8 cellular contexts compared by ENCODE assay signal in the genomic region with DNA sequence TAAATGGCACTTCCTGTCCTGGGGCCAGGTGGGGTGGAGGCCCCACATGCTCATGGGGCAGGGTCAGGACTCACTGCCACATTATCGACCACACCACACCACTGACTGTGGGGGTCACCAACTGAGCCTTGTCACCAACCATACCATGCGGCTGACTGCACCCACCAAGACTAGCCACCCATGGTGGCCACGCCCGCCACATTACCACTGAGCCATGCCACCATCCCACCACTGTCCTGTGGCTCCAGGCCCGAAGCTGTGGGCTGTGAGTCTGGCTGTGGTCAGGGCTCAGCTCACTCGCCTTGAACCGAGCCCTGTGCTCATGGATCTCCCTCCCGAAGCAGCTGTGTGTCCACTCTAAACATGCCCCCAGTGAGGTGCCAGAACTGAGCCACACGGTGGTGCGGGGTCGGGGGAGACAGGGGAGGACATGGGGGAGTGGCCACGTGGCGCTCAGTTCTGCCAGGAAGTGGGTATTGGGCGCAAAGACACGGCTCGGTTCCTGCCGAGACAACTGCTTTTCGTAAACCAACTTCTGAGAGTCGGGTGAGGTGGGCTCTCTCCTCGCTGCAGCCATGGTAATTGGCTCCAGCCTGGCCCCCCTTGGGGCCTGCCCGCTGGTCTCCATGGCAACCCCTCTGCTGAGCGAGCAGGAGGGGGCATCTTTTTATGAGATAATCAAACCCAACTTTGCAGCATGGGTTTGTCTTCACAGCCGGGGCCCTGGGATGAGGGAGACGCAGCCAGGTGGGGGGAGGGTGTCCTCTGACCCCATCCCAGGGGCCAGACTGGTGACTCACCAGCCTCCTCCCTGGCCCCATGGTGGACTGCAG. TPM values are rescaled to one million over a fixed set of nuclear protein-coding genes. Genes with fewer than 3 reads are reported as not detected.
DNase-seq lines count a peak whose midpoint lies in the region; ATAC-seq, FAIRE-seq and TF ChIP-seq lines count a peak whose summit lies in the region.

No MANE protein-coding gene starts in this region.

- H3K4me1 ChIP-seq in IMR-90 (ENCODE audit: control insufficient read depth, insufficient read depth, low read length), result peaks cover 5% of the 10 kb centered on the region
- H3K4me1 ChIP-seq in GM12878 (ENCODE audit: control insufficient read depth, insufficient read depth, low read length), result peaks cover 45% of the 10 kb centered on the region
- peaks cover 5 to 75% (median 51%) of the 10 kb centered on the region in 12 donors for H3K4me1 ChIP-seq in heart left ventricle

- no peak overlapping the region for H4K5ac ChIP-seq in IMR-90 (ENCODE audit: low read depth, low read length)

- CTCF ChIA-PET in IMR-90 (lab: Yijun Ruan, JAX), result interaction anchor here (0.7 kb wide), 1 partner anchor 253 kb away, joined by 3 read pairs; no protein-coding TSS in a partner anchor
- CTCF ChIA-PET in activated B cell treated with CpG ODN at 0.5 μM for 24 hours (lab: Charles Lee), result no interaction called here
- CTCF ChIA-PET in GM12878 (lab: Yijun Ruan, JAX), result interaction anchor here (0.6 to 1.4 kb wide), 4 partner anchors 14 to 88 kb away, joined by 3 read pairs; no protein-coding TSS in a partner anchor

- H3K9me3 ChIP-seq in IMR-90 (ENCODE audit: control insufficient read depth, insufficient read depth, low read length) (no peaks in the 10 kb centered on the region), GM12878 (replicated peaks; ENCODE audit: control insufficient read depth, insufficient read depth, low read length) (no peaks in the 10 kb centered on the region), heart left ventricle (no peaks in the 10 kb centered on the region)

- H3K4me2 ChIP-seq in IMR-90 (ENCODE audit: low read depth, low read length), result no peak overlapping the region
- H3K4me2 ChIP-seq in GM12878 (ENCODE audit: control insufficient read depth, insufficient read depth), result peak overlapping the region; percentile 48

- no peak overlapping the region for H4K91ac ChIP-seq in IMR-90 (ENCODE audit: insufficient read depth, low read depth, low read length)

- DNase-seq in IMR-90, result no peak
- DNase-seq in activated B cell treated with CpG ODN at 0.5 μM for 24 hours, result no peak
- no peak for DNase-seq in GM12878 (ENCODE audit: low read depth, low spot score)
- DNase-seq in stimulated activated CD4-positive, alpha-beta T cell treated with anti-CD3 and anti-CD28 coated beads, Interleukin-4, amount 100 ng/mL, for 24 hours, result peak; percentile 32
- DNase-seq in frontal cortex (ENCODE audit: low spot score in 2 of 2), result no peak
- no peak for DNase-seq in heart left ventricle

- H2AFZ ChIP-seq in IMR-90 (replicated peaks; ENCODE audit: low read length, poor library complexity), result peak overlapping the region; percentile 63
- H2AFZ ChIP-seq in GM12878 (ENCODE audit: control insufficient read depth, low read depth, low read length), result peak overlapping the region; percentile 57

- no peak overlapping the region for H3K14ac ChIP-seq in IMR-90 (replicated peaks; ENCODE audit: low read depth, low read length)

- SMC1A ChIA-PET in GM12878 (lab: Charles Lee; ENCODE audit: uncharacterized antibody, unreplicated experiment), result interaction anchor here (0.8 kb wide), 1 partner anchor 91 kb away, joined by 4 read pairs; no protein-coding TSS in a partner anchor

- RAD21 ChIA-PET in GM12878 (lab: Charles Lee; ENCODE audit: unreplicated experiment), result no interaction called here

- no peak overlapping the region for H2BK20ac ChIP-seq in IMR-90 (ENCODE audit: low read depth, low read length)

- H3K27ac ChIP-seq in IMR-90 (ENCODE audit: insufficient read depth, low read length), result no peak overlapping the region
- H3K27ac ChIP-seq in GM12878 (ENCODE audit: control insufficient read depth, insufficient read depth), result peak overlapping the region; percentile 25; the same call in 1 of the 2 replicates
- peak overlapping the region in 1 of 12 donors; percentile 53 for H3K27ac ChIP-seq in heart left ventricle

- dilution Hi-C loops in IMR-90 (cut with HindIII; ENCODE audit: low sequenced_read_pairs, unreplicated experiment), result no loop called here

- H3K4me3 ChIP-seq in IMR-90 (ENCODE audit: insufficient read depth, low read depth, low read length) (no peak overlapping the region), GM12878 (no peak overlapping the region), heart left ventricle (no peak overlapping the region)

- TF ChIP-seq EP300 in GM12878 (IDR thresholded peaks at IDR 0.05; ENCODE audit: borderline replicate concordance in 1 of 2, control insufficient read depth in 1 of 2, low read depth in 2 of 2, low read length in 2 of 2), result no peak

- 74% methylated on average over 10 of the region's 24 CpGs; no CpG with 5 or more reads in 1 of the 2 experiments for WGBS in IMR-90 (ENCODE audit: extremely low coverage in 2 of 2, insufficient read length in 1 of 2), 2 experiments
- WGBS in GM12878 (ENCODE audit: insufficient coverage, insufficient replicate concordance, low lambda C conversion rate, missing lambda C conversion rate), result 11% methylated on average over 24 of the region's 24 CpGs
- 83 to 86% (median 85%) methylated on average over 21 to 24 of the region's 24 CpGs for WGBS in heart left ventricle, 4 donors

- H3K36me3 ChIP-seq in IMR-90 (ENCODE audit: control insufficient read depth, insufficient read depth, low read length) (no peaks in the 10 kb centered on the region), GM12878 (ENCODE audit: control insufficient read depth in 2 of 2, insufficient read depth in 2 of 2, low read length in 1 of 2) (no peaks in the 10 kb centered on the region), heart left ventricle (no peaks in the 10 kb centered on the region)

- H3K56ac ChIP-seq in IMR-90 (ENCODE audit: extremely low read depth, insufficient read depth, low read length), result no peak overlapping the region

- no peak overlapping the region for H2AK9ac ChIP-seq in IMR-90 (replicated peaks; ENCODE audit: low read depth, low read length, poor library complexity)

- no peak overlapping the region for H3K4ac ChIP-seq in IMR-90 (ENCODE audit: low read depth, low read length)

- FAIRE-seq in GM12878 (lab: Jason Lieb, UNC) (no peak), frontal cortex (lab: Jason Lieb, UNC) (no peak)

- H3K9ac ChIP-seq in IMR-90 (ENCODE audit: low read depth, low read length) (no peak overlapping the region), GM12878 (ENCODE audit: control insufficient read depth, insufficient read depth, low read length) (peak overlapping the region; percentile 34; the same call in 1 of the 2 replicates)

- TF ChIP-seq POLR2A in IMR-90 (IDR thresholded peaks at IDR 0.05; ENCODE audit: low read depth, low read length), result no peak
- TF ChIP-seq POLR2A in GM12878 (IDR thresholded peaks at IDR 0.05; ENCODE audit: low read depth, low read length), result no peak
- no peak for TF ChIP-seq POLR2A in heart left ventricle (IDR thresholded peaks at IDR 0.05)

- H3K79me2 ChIP-seq in GM12878 (ENCODE audit: control insufficient read depth, insufficient read depth, low read length), result no peaks in the 10 kb centered on the region

- H3K36me3 Mint-ChIP-seq in activated B cell treated with CpG ODN at 0.5 μM for 24 hours (ENCODE audit: low read depth), result no peaks in the 10 kb centered on the region

- H2BK15ac ChIP-seq in IMR-90 (ENCODE audit: low read depth, low read length), result no peak overlapping the region

- no peaks in the 10 kb centered on the region for H3K9me1 ChIP-seq in IMR-90 (ENCODE audit: insufficient read depth, low read length)

- no peaks in the 10 kb centered on the region for H3K27me3 Mint-ChIP-seq in activated B cell treated with CpG ODN at 0.5 μM for 24 hours

- POLR2A ChIA-PET in IMR-90 (lab: Charles Lee; ENCODE audit: unreplicated experiment), result no interaction called here
- POLR2A ChIA-PET in activated B cell treated with CpG ODN at 0.5 μM for 24 hours (lab: Charles Lee), result no interaction called here
- POLR2A ChIA-PET in GM12878 (lab: Charles Lee), result no interaction called here

- no peak overlapping the region for H4K8ac ChIP-seq in IMR-90 (ENCODE audit: low read depth in 2 of 2, low read length in 2 of 2)

- H2BK5ac ChIP-seq in IMR-90 (ENCODE audit: low read depth, low read length, poor library complexity, severe bottlenecking), result no peak overlapping the region

- no peaks in the 10 kb centered on the region for H3K9me3 Mint-ChIP-seq in activated B cell treated with CpG ODN at 0.5 μM for 24 hours

- TF ChIP-seq CTCF in IMR-90 (conservative IDR thresholded peaks at IDR 0.05; ENCODE audit: low read depth, low read length) (no peak), activated B cell treated with CpG ODN at 0.5 μM for 24 hours (IDR thresholded peaks at IDR 0.05) (no peak), GM12878 (IDR thresholded peaks at IDR 0.05 in 2 of 3, conservative IDR thresholded peaks at IDR 0.05 in 1 of 3; ENCODE audit: control insufficient read depth in 2 of 3, extremely low read depth in 1 of 3, insufficient read depth in 1 of 3, low read depth in 3 of 3, low read length in 3 of 3) (no peak), heart left ventricle (IDR thresholded peaks at IDR 0.05) (no peak)

- BruUV-seq in IMR-90 (replicated peaks; lab: Mats Ljungman, UMichigan) (no TSS peak), GM12878 (replicated peaks; lab: Mats Ljungman, UMichigan) (no TSS peak)

- ATAC-seq in IMR-90 (ENCODE audit: low read depth) (no peak), activated B cell treated with CpG ODN at 0.5 μM for 24 hours (ENCODE audit: low read depth) (peak; percentile 65), GM12878 (peak; percentile 48), GM18907 (IDR thresholded peaks at IDR 0.05; ENCODE audit: unreplicated experiment) (no peak), heart left ventricle (no peak), HG03095 (IDR thresholded peaks at IDR 0.05; ENCODE audit: unreplicated experiment) (no peak)

- H2AK5ac ChIP-seq in IMR-90 (ENCODE audit: low read depth, low read length), result no peak overlapping the region

- intact Hi-C loops in IMR-90 (cut with micrococcal nuclease), result no loop called here
- intact Hi-C loops in activated B cell treated with CpG ODN at 0.5 μM for 24 hours (cut with micrococcal nuclease), result no loop called here
- intact Hi-C loops in GM12878 (cut with micrococcal nuclease; ENCODE audit: unreplicated experiment), result no loop called here
- intact Hi-C loops in heart left ventricle (cut with DNase I), result no loop called here

- peak overlapping the region; percentile 24 for H3K27ac Mint-ChIP-seq in activated B cell treated with CpG ODN at 0.5 μM for 24 hours

- peak overlapping the region; percentile 55 for H3K4me3 Mint-ChIP-seq in activated B cell treated with CpG ODN at 0.5 μM for 24 hours

- H3K23ac ChIP-seq in IMR-90 (ENCODE audit: low read depth, low read length), result no peak overlapping the region

- H2BK120ac ChIP-seq in IMR-90 (ENCODE audit: low read depth, low read length), result no peak overlapping the region

- H3K4me1 Mint-ChIP-seq in activated B cell treated with CpG ODN at 0.5 μM for 24 hours, result peaks cover 48% of the 10 kb centered on the region

- in situ Hi-C loops in IMR-90 (cut with MboI; ENCODE audit: low sequenced_read_pairs) (no loop called here), GM12878 (cut with MboI) (no loop called here)

- H3K27me3 ChIP-seq in IMR-90 (ENCODE audit: control insufficient read depth, insufficient read depth, low read length), result peaks cover 2% of the 10 kb centered on the region; the same call in 1 of the 2 replicates
- H3K27me3 ChIP-seq in GM12878 (replicated peaks in 1 of 2; ENCODE audit: control insufficient read depth in 2 of 2, insufficient read depth in 2 of 2, low read length in 1 of 2), result no peaks in the 10 kb centered on the region
- no peaks in the 10 kb centered on the region for H3K27me3 ChIP-seq in heart left ventricle

- no peaks in the 10 kb centered on the region for H3K79me1 ChIP-seq in IMR-90 (ENCODE audit: low read depth in 1 of 2, low read length in 2 of 2)

- TF ChIP-seq RAD21 in IMR-90 (IDR thresholded peaks at IDR 0.05; ENCODE audit: low read length), result no peak
- TF ChIP-seq RAD21 in GM12878 (IDR thresholded peaks at IDR 0.05; ENCODE audit: insufficient read depth, low read depth, low read length), result no peak

- no peak overlapping the region for H3K18ac ChIP-seq in IMR-90 (ENCODE audit: low read depth, low read length)

- no peaks in the 10 kb centered on the region for H4K20me1 ChIP-seq in IMR-90 (ENCODE audit: insufficient read depth, low read length)
- H4K20me1 ChIP-seq in GM12878 (ENCODE audit: control insufficient read depth, insufficient read depth), result no peaks in the 10 kb centered on the region

RNA-seq across cellular contexts. Expression of gene RTN4R, which starts 23.2 kb away (rescaled TPM):
- total RNA-seq in IMR-90 (2012; rRNA removed) (0.18 and 0.28 TPM in 2 replicates), activated B cell treated with CpG ODN at 0.5 μM for 24 hours (0.12 TPM in 1 of 2 replicates, not detected in the other), GM12878 (2014; rRNA removed) (0.54 and 0.73 TPM in 2 replicates), GM12878 (2014; rRNA removed; fragmentation: Illumina TruSeq; extraction: Trizol) (0.09 and 0.13 TPM in 2 replicates), GM12878 (2021) (0.77 and 0.87 TPM in 2 replicates), frontal cortex (10.2 TPM), heart left ventricle (1 to 10 TPM in 7 of 9 donors, under 1 TPM in 2; 0.53 to 2.6 (median 1.4) TPM)
- polyA plus RNA-seq in IMR-90 (2012; rRNA removed) (0.94 and 1.2 TPM in 2 replicates), GM12878 (2011; rRNA removed) (0.23 TPM in 1 of 2 replicates, not detected in the other), GM12878 (2014; fragmentation: Illumina TruSeq; extraction: Trizol) (0.03 TPM in 1 of 2 replicates, not detected in the other), GM12878 (2014; fragmentation: Nextera tagmentation; extraction: Ambion mirVana) (not detected), GM12878 (2014; rRNA removed) (0.46 and 0.99 TPM in 2 replicates), GM12878 (2016; fragmentation: Nextera tagmentation; extraction: Ambion mirVana) (1 to 10 TPM in 1 of 2 experiments, under 1 TPM in 1; 0.76 to 1.0 TPM), heart left ventricle (1 to 10 TPM; 1.3 to 1.8 TPM)
- polyA plus RNA-seq in IMR-90 (2012; cell fraction: cytosol; rRNA removed), result 0.74 and 1.8 TPM in 2 replicates
- polyA plus RNA-seq in IMR-90 (2012; cell fraction: nucleus; rRNA removed; ENCODE audit: low replicate concordance), result 0.83 and 1.5 TPM in 2 replicates
- total RNA-seq in GM12878 (2013; cell fraction: nucleolus; rRNA removed), result 0.27 and 0.56 TPM in 2 replicates
- polyA plus RNA-seq in GM12878 (2011; ENCODE audit: low read depth), result not detected
- polyA plus RNA-seq in GM12878 (2011; cell fraction: cytosol; rRNA removed), result 0.52 and 0.65 TPM in 2 replicates
- 0.54 and 1.2 TPM in 2 replicates for polyA plus RNA-seq in GM12878 (2011; cell fraction: nucleus; rRNA removed)
- polyA plus RNA-seq in GM12878 (2012), result 0.31 and 0.83 TPM in 2 replicates
- polyA minus RNA-seq in GM12878 (2011; rRNA and poly(A)+ RNA removed), result 0.29 and 0.82 TPM in 2 replicates
- 1.7 TPM in 1 of 2 replicates, not detected in the other for polyA minus RNA-seq in GM12878 (2011; cell fraction: cytosol; rRNA and poly(A)+ RNA removed)
- 0.48 and 0.60 TPM in 2 replicates for polyA minus RNA-seq in GM12878 (2011; cell fraction: nucleus; rRNA and poly(A)+ RNA removed)

Comparison
In these comparisons a context has a peak if more than half of its experiments do, and no peak if none do; other contexts are left out.
1. ATAC-seq: peak in activated B cell treated with CpG ODN at 0.5 μM for 24 hours (single experiment) and GM12878 (single experiment); none in IMR-90 (single experiment), GM18907 (single experiment), heart left ventricle (0 of 4) and HG03095 (single experiment).